1 cellular context compared by ENCODE assay signal in the genomic region with DNA sequence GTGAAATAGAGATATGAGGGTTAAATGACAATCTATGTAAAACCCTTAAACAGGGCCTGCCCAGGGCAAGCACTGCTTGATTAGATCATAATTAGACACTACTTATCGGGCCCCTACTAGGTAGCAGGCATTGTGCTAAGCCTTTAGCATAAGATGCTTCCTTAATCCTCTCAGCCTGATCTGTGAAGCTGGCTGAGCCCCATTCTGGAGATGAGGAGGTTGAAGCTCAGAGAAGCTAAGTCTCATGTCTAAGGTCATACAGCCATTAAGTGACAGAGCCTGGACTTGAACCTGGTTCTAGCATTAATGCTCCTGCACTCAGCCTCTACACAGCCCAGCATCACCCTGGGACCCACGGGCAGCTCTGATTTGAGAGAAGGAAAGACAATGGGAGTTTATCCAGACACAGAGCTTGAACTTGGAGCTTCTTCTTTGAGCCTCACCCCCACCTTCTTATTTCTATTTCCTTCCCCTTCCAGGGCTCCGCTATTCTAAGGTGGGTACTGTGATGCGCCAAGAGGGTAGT.
TF ChIP-seq lines count a peak whose summit lies in the region.

No MANE protein-coding gene starts in this region.

TF ChIP-seq in neural cell, 6 proteins besides CTCF, POLR2A, EP300 and RAD21 (continued from another document):
- no peak for TF ChIP-seq SMC3 (conservative IDR thresholded peaks at IDR 0.05; ENCODE audit: poor library complexity)
- no peak for TF ChIP-seq TAF1 (IDR thresholded peaks at IDR 0.05; ENCODE audit: low read depth)
